ENCODE assay signal across 32 cellular contexts in genomic region chr5:156593546-156593945, GRCh38.
"Had no signal": no experiment of that assay in that cellular context is flagged by ENCODE, and none has a peak within 500 bp of the region (broad histone marks: within the 10 kb centered on the region; RNA-seq: fewer than 3 reads in every experiment).

No MANE protein-coding gene starts in this region.

- H3K4me3 Mint-ChIP-seq: activated B cell treated with CpG ODN at 0.5 μM for 24 hours; activated CD4-positive, alpha-beta memory T cell treated with anti-CD3 and anti-CD28 coated beads, Interleukin-2, amount 10 ng/mL, durations not matched to agents 7 days and 5 days; activated CD4-positive, alpha-beta T cell treated with anti-CD3 and anti-CD28 coated beads, Interleukin-2, amount 10 ng/mL, durations not matched to agents 24 days and 14 days; activated CD8-positive, alpha-beta memory T cell treated with anti-CD3 and anti-CD28 coated beads, Interleukin-2, amount 10 ng/mL, durations not matched to agents 7 days and 5 days; activated CD8-positive, alpha-beta T cell treated with anti-CD3 and anti-CD28 coated beads, Interleukin-2, amount 10 ng/mL, durations not matched to agents 7 days and 5 days; activated naive CD4-positive, alpha-beta T cell treated with anti-CD3 and anti-CD28 coated beads for 36 hours; activated naive CD8-positive, alpha-beta T cell treated with anti-CD3 and anti-CD28 coated beads for 36 hours; activated T-cell treated with anti-CD3 and anti-CD28 coated beads, Interleukin-2, amount 50 U/mL, for 24 hours; T-cell; T-helper 2 cell treated with Interferon-gamma antibody and Interleukin-4, amounts not matched to agents 5 μg/mL and 100 μg/mL, for 36 hours had no signal

- H3K9me3 ChIP-seq: adrenal gland, body of pancreas, breast epithelium had no signal

- H3K27ac ChIP-seq: adrenal gland, body of pancreas, brain microvascular endothelial cell, breast epithelium, VCaP had no signal

- H3K4me1 Mint-ChIP-seq: activated B cell treated with CpG ODN at 0.5 μM for 24 hours; activated CD4-positive, alpha-beta memory T cell treated with anti-CD3 and anti-CD28 coated beads, Interleukin-2, amount 10 ng/mL, durations not matched to agents 7 days and 5 days; activated CD4-positive, alpha-beta T cell treated with anti-CD3 and anti-CD28 coated beads, Interleukin-2, amount 10 ng/mL, durations not matched to agents 24 days and 14 days; activated CD8-positive, alpha-beta memory T cell treated with anti-CD3 and anti-CD28 coated beads, Interleukin-2, amount 10 ng/mL, durations not matched to agents 7 days and 5 days; activated naive CD8-positive, alpha-beta T cell treated with anti-CD3 and anti-CD28 coated beads for 36 hours; T-cell had no signal

- H3K4me3 ChIP-seq: adrenal gland, body of pancreas, breast epithelium had no signal

- H3K36me3 Mint-ChIP-seq: activated CD8-positive, alpha-beta memory T cell treated with anti-CD3 and anti-CD28 coated beads, Interleukin-2, amount 10 ng/mL, durations not matched to agents 7 days and 5 days; activated naive CD4-positive, alpha-beta T cell treated with anti-CD3 and anti-CD28 coated beads, Interleukin-2, amount 50 U/mL, for 72 hours; activated naive CD8-positive, alpha-beta T cell treated with anti-CD3 and anti-CD28 coated beads for 36 hours; T-cell had no signal

- DNase-seq: activated B cell treated with CpG ODN at 0.5 μM for 24 hours; activated CD4-positive, alpha-beta memory T cell treated with anti-CD3 and anti-CD28 coated beads, Interleukin-2, amount 10 ng/mL, durations not matched to agents 7 days and 5 days; activated CD4-positive, alpha-beta T cell treated with anti-CD3 and anti-CD28 coated beads for 4 hours; activated CD4-positive, alpha-beta T cell treated with anti-CD3 and anti-CD28 coated beads, Interleukin-2, amount 10 ng/mL, durations not matched to agents 24 days and 14 days; activated CD4-positive, alpha-beta T cell treated with anti-CD3 and anti-CD28 coated beads, Interleukin-2, amount 50 U/mL, for 48 hours; activated CD4-positive, CD25-positive, alpha-beta regulatory T cell treated with anti-CD3 and anti-CD28 coated beads, Interleukin-2, amount 50 U/mL, for 72 hours; activated CD8-positive, alpha-beta memory T cell treated with anti-CD3 and anti-CD28 coated beads for 24 hours; activated CD8-positive, alpha-beta memory T cell treated with anti-CD3 and anti-CD28 coated beads, Interleukin-2, amount 10 ng/mL, durations not matched to agents 7 days and 5 days; activated CD8-positive, alpha-beta memory T cell treated with anti-CD3 and anti-CD28 coated beads, Interleukin-2, amount 50 U/mL, for 48 hours; activated CD8-positive, alpha-beta T cell treated with anti-CD3 and anti-CD28 coated beads, Interleukin-2, amount 10 ng/mL, durations not matched to agents 7 days and 5 days; activated effector memory CD4-positive, alpha-beta T cell treated with Interleukin-2 at 50 U/mL for 16 hours; activated gamma-delta T cell; activated naive CD4-positive, alpha-beta T cell; activated naive CD4-positive, alpha-beta T cell treated with anti-CD3 and anti-CD28 coated beads for 36 hours; activated naive CD4-positive, alpha-beta T cell treated with anti-CD3 and anti-CD28 coated beads, Interleukin-2, amount 50 U/mL, for 16 hours; activated naive CD8-positive, alpha-beta T cell treated with anti-CD3 and anti-CD28 coated beads for 36 hours; activated T-cell treated with anti-CD3 and anti-CD28 coated beads, Interleukin-2, amount 50 U/mL, for 24 hours; activated T-cell treated with anti-CD3 and anti-CD28 coated beads, Interleukin-2, amount 50 U/mL, for 48 hours; adrenal gland; amniotic stem cell; aorta; body of pancreas; brain microvascular endothelial cell; central memory CD4-positive, alpha-beta T cell; T-cell; T-helper 2 cell; T-helper 9 cell had no signal

- H3K4me1 ChIP-seq: adrenal gland, body of pancreas, breast epithelium had no signal

- ATAC-seq: activated CD8-positive, alpha-beta memory T cell treated with anti-CD3 and anti-CD28 coated beads, Interleukin-2, amount 10 ng/mL, durations not matched to agents 7 days and 5 days; activated CD8-positive, alpha-beta T cell treated with anti-CD3 and anti-CD28 coated beads, Interleukin-2, amount 10 ng/mL, durations not matched to agents 7 days and 5 days; activated naive CD4-positive, alpha-beta T cell treated with anti-CD3 and anti-CD28 coated beads, Interleukin-2, amount 50 U/mL, for 72 hours; body of pancreas; T-cell had no signal

- H3K36me3 ChIP-seq: adrenal gland, brain microvascular endothelial cell, breast epithelium had no signal

- H3K27ac Mint-ChIP-seq: activated B cell treated with CpG ODN at 0.5 μM for 24 hours; activated CD4-positive, alpha-beta memory T cell treated with anti-CD3 and anti-CD28 coated beads, Interleukin-2, amount 10 ng/mL, durations not matched to agents 7 days and 5 days; activated CD4-positive, alpha-beta T cell treated with anti-CD3 and anti-CD28 coated beads, Interleukin-2, amount 10 ng/mL, durations not matched to agents 24 days and 14 days; activated CD8-positive, alpha-beta memory T cell treated with anti-CD3 and anti-CD28 coated beads, Interleukin-2, amount 10 ng/mL, durations not matched to agents 7 days and 5 days; activated CD8-positive, alpha-beta T cell treated with anti-CD3 and anti-CD28 coated beads, Interleukin-2, amount 10 ng/mL, durations not matched to agents 7 days and 5 days; activated naive CD4-positive, alpha-beta T cell treated with anti-CD3 and anti-CD28 coated beads for 36 hours; activated naive CD4-positive, alpha-beta T cell treated with anti-CD3 and anti-CD28 coated beads, Interleukin-2, amount 50 U/mL, for 72 hours; activated naive CD8-positive, alpha-beta T cell treated with anti-CD3 and anti-CD28 coated beads for 36 hours; activated T-cell treated with anti-CD3 and anti-CD28 coated beads, Interleukin-2, amount 50 U/mL, for 24 hours; activated T-helper 2 cell treated with anti-CD3 and anti-CD28 coated beads, Interferon-gamma antibody, Interleukin-2, Interleukin-4, amounts not matched to agents 10 μg/mL and 5 μg/mL and 100 μg/mL, durations not matched to agents 14 hours and 24 hours and 36 hours; T-cell; T-helper 2 cell treated with Interferon-gamma antibody and Interleukin-4, amounts not matched to agents 5 μg/mL and 100 μg/mL, for 36 hours had no signal

- H3K27me3 ChIP-seq: adrenal gland, body of pancreas, brain microvascular endothelial cell, breast epithelium had no signal
